9 cellular contexts compared by ENCODE assay signal in genomic region chr11:69995697-69996096, GRCh38.
"Had no signal": no experiment of that assay in that cellular context is flagged by ENCODE, and none has a peak within 500 bp of the region (broad histone marks: within the 10 kb centered on the region; RNA-seq: fewer than 3 reads in every experiment).

No MANE protein-coding gene starts in this region.

- DNase-seq: H9, HCEC 1CT, HFFc6, KBM-7 had no signal

- H3K4me3 ChIP-seq: GM23338 had no signal

- ATAC-seq: GM23338, HepG2 had no signal

- H3K4me2 ChIP-seq: GM23338 had no signal

- H3K27ac ChIP-seq: HL-60 had no signal

- H2AFZ ChIP-seq: GM23338 had no signal

- FAIRE-seq: H1, H54, HepG2 had no signal
